Comparison of ENCODE assay signal across 8 cellular contexts in the genomic region with DNA sequence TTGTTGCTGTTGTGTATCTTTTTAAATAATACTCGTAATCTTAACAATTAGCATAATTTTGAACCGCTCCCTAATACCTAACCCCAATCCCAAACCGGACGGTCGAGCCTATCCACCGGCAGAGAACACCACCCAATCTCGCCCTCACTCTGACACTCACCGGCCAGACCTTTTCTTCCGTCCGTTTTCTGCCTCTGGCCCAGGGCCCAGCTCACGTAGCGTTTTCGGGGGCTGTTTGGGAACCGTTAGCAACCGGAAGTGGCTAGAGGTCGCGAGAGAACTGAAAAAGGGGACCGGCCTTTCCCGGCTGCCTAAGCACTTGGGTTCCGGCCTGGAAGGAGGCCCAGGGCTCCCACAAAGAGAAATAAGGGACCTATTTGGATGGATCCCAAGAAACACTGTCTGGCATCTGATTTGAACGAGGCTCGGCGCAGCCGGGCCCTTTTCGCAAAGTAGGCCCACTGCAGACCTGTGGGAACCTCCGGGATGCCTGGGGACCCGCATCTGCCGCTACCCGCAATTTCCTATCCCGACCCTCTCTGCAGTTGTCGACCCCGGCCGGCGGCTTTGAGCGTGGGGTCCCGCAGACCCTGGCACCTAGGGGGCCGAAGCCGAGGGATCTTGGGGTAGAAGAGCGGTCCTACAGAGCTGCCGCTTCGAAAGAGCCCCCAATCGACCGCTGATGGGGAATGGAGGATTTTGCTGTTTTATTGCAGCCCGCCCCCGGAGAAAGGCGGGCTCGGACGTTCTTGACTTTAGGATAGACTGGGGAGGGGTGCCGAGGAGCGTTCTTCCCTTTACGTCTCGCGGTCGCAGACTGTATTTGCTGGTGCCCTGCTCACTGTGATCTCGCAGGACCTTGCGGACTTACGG. TPM values are rescaled to one million over a fixed set of nuclear protein-coding genes. Genes with fewer than 3 reads are reported as not detected.
A peak's percentile ranks its signal among the peaks of the same experiment; 100 is the strongest.
DNase-seq lines count a peak whose midpoint lies in the region; ATAC-seq and TF ChIP-seq lines count a peak whose summit lies in the region.

No MANE protein-coding gene starts in this region.

- H3K9me3 ChIP-seq in SU-DHL-6 (ENCODE audit: insufficient read depth, low read length) (no peaks in the 10 kb centered on the region), adipocyte (ENCODE audit: control insufficient read depth, low read length) (no peaks in the 10 kb centered on the region), cardiac muscle cell (ENCODE audit: low read depth) (no peaks in the 10 kb centered on the region), parathyroid adenoma (ENCODE audit: control insufficient read depth, low read length) (no peaks in the 10 kb centered on the region), tibial nerve (no peaks in the 10 kb centered on the region)

- H3K9me2 ChIP-seq in SU-DHL-6 (replicated peaks; ENCODE audit: insufficient read depth, low read length) = no peaks in the 10 kb centered on the region

- CTCF ChIA-PET in GM10248 (lab: Yijun Ruan, JAX) = interaction anchor here (1.0 to 2.5 kb wide), 6 partner anchors 8 to 246 kb away, joined by 3 to 13 read pairs (median 3); no protein-coding TSS in a partner anchor

- peak overlapping the region; percentile 93 for H3K9ac ChIP-seq in SU-DHL-6 (ENCODE audit: low read length)
- peak overlapping the region; percentile 97 for H3K9ac ChIP-seq in adipocyte (ENCODE audit: low read length)
- peak overlapping the region; percentile 82 for H3K9ac ChIP-seq in parathyroid adenoma

- peak in 1 of 2 donors; percentile 87 for TF ChIP-seq EP300 in tibial nerve (IDR thresholded peaks at IDR 0.05)

- peak in 1 of 2 donors; percentile 42 for TF ChIP-seq POLR2A in tibial nerve (IDR thresholded peaks at IDR 0.05)

- H3F3A ChIP-seq in SU-DHL-6 (ENCODE audit: insufficient read depth) = peaks cover 75% of the 10 kb centered on the region

- peak overlapping the region; percentile 85 for H3K27ac ChIP-seq in SU-DHL-6 (ENCODE audit: low read depth, low read length)
- peak overlapping the region; percentile 86 for H3K27ac ChIP-seq in cardiac muscle cell
- peak overlapping the region; percentile 88 for H3K27ac ChIP-seq in parathyroid adenoma
- peak overlapping the region; percentile 93 to 94 (median 94) for H3K27ac ChIP-seq in tibial nerve

- POLR2A ChIA-PET in GM10248 (lab: Yijun Ruan, JAX) = no interaction called here

- no peaks in the 10 kb centered on the region for H3K27me3 ChIP-seq in SU-DHL-6 (ENCODE audit: low read length)
- H3K27me3 ChIP-seq in adipocyte (replicated peaks; ENCODE audit: control insufficient read depth, insufficient read depth, low read length) = no peaks in the 10 kb centered on the region
- peaks cover 5% of the 10 kb centered on the region for H3K27me3 ChIP-seq in cardiac muscle cell
- no peaks in the 10 kb centered on the region for H3K27me3 ChIP-seq in parathyroid adenoma (ENCODE audit: control insufficient read depth, insufficient read depth, low read length)
- no peaks in the 10 kb centered on the region for H3K27me3 ChIP-seq in tibial nerve

- peak overlapping the region; percentile 96 for H2AFZ ChIP-seq in SU-DHL-6 (ENCODE audit: low read depth, low read length, severe bottlenecking)
- H2AFZ ChIP-seq in parathyroid adenoma = peak overlapping the region; percentile 96

- peak; percentile 78 for DNase-seq in GM10248 (ENCODE audit: extremely low spot score)
- DNase-seq in NCI-H1105 (lab: John Stamatoyannopoulos, UW) = peak; percentile 93
- DNase-seq in adipocyte (ENCODE audit: low read depth) = peak; percentile 98
- DNase-seq in cardiac muscle cell (ENCODE audit: low read depth in 1 of 2, low spot score in 1 of 2) = peak; percentile 96 to 98
- peak; percentile 78 to 88 for DNase-seq in tibial nerve (ENCODE audit: low spot score in 2 of 2)

- peak; percentile 65 for ATAC-seq in HG02623 (IDR thresholded peaks at IDR 0.05; ENCODE audit: unreplicated experiment)

- H3K4me2 ChIP-seq in SU-DHL-6 (ENCODE audit: low read depth, low read length, poor library complexity, severe bottlenecking) (peak overlapping the region; percentile 93), parathyroid adenoma (ENCODE audit: low read length) (peak overlapping the region; percentile 99)

- H3K36me3 ChIP-seq in SU-DHL-6 (ENCODE audit: low read length) = no peaks in the 10 kb centered on the region; the same call in 1 of the 2 replicates
- H3K36me3 ChIP-seq in adipocyte (ENCODE audit: control insufficient read depth, insufficient read depth, low read length, severe bottlenecking) = peaks cover 17% of the 10 kb centered on the region
- H3K36me3 ChIP-seq in cardiac muscle cell = no peaks in the 10 kb centered on the region
- H3K36me3 ChIP-seq in parathyroid adenoma (ENCODE audit: control insufficient read depth, insufficient read depth, low read length) = no peaks in the 10 kb centered on the region
- H3K36me3 ChIP-seq in tibial nerve = peaks cover 0 to 5% (median 0%) of the 10 kb centered on the region in 3 donors

- H3K4me3 ChIP-seq in SU-DHL-6 (ENCODE audit: insufficient read depth, low read length, poor library complexity, severe bottlenecking) (peak overlapping the region; percentile 87), adipocyte (ENCODE audit: low read length) (peak overlapping the region; percentile 98), cardiac muscle cell (peak overlapping the region; percentile 53), parathyroid adenoma (ENCODE audit: low read depth, low read length) (peak overlapping the region; percentile 95), tibial nerve (peak overlapping the region; percentile 69 to 95 (median 84))

- H3K79me2 ChIP-seq in SU-DHL-6 (ENCODE audit: insufficient read depth, low read length) = peaks cover 55% of the 10 kb centered on the region
- peaks cover 20% of the 10 kb centered on the region for H3K79me2 ChIP-seq in parathyroid adenoma

- H3K4me1 ChIP-seq in adipocyte (ENCODE audit: control insufficient read depth, insufficient read depth, low read length) (peaks cover 34% of the 10 kb centered on the region), cardiac muscle cell (ENCODE audit: low read depth) (peaks cover 14% of the 10 kb centered on the region), parathyroid adenoma (no peaks in the 10 kb centered on the region), tibial nerve (peaks cover 0 to 63% (median 14%) of the 10 kb centered on the region in 4 donors)

- WGBS in tibial nerve, 2 donors = 0 to 1% methylated on average over 38 to 45 of the region's 57 CpGs

- TF ChIP-seq CTCF in GM10248 (IDR thresholded peaks at IDR 0.05; ENCODE audit: control extremely low read depth, extremely low read depth, low read depth, missing control alignments) (no peak), SU-DHL-6 (IDR thresholded peaks at IDR 0.05; ENCODE audit: insufficient read depth, low read length, poor library complexity, severe bottlenecking) (no peak), cardiac muscle cell (IDR thresholded peaks at IDR 0.05; ENCODE audit: low read depth, low read length) (no peak), parathyroid adenoma (IDR thresholded peaks at IDR 0.05) (peak; percentile 8), tibial nerve (IDR thresholded peaks at IDR 0.05) (peak in 1 of 5 experiments; percentile 16)

- no peaks in the 10 kb centered on the region for H4K20me1 ChIP-seq in SU-DHL-6 (ENCODE audit: low read depth, low read length)

RNA-seq across cellular contexts. Expression of a gene that starts 4.9 kb away (rescaled TPM):
- total RNA-seq in cardiac muscle cell (24.8 and 58.3 TPM in 2 replicates), tibial nerve (10 to 100 TPM; 19.8 to 38.4 (median 24.8) TPM)
- 11.0 and 16.2 TPM in 2 replicates for polyA plus RNA-seq in cardiac muscle cell

RNA-seq across cellular contexts. Expression of a gene that starts 12.4 kb away (rescaled TPM):
- total RNA-seq in cardiac muscle cell = 7.4 and 10.3 TPM in 2 replicates
- polyA plus RNA-seq in cardiac muscle cell = 7.4 and 9.3 TPM in 2 replicates
- 1 to 10 TPM in 3 of 4 donors, under 1 TPM in 1; 0.78 to 9.9 (median 3.6) TPM for total RNA-seq in tibial nerve

RNA-seq across cellular contexts. Expression of a gene that starts 56.5 kb away (rescaled TPM):
- total RNA-seq in cardiac muscle cell = 0.95 and 1.6 TPM in 2 replicates
- polyA plus RNA-seq in cardiac muscle cell = 1.8 and 1.9 TPM in 2 replicates
- 1 to 10 TPM in 1 of 4 donors, under 1 TPM in 3; 0.30 to 2.2 (median 0.43) TPM for total RNA-seq in tibial nerve

Comparison
In these comparisons a context has a peak if more than half of its experiments do, and no peak if none do; other contexts are left out.
1. Peak in every context shown above with its lines: DNase-seq, ATAC-seq, H3K4me3 ChIP-seq and H3K27ac ChIP-seq.